Comparison of ENCODE assay signal across 33 cellular contexts in genomic region chr10:82621680-82622079, GRCh38.
A peak's percentile ranks its signal among the peaks of the same experiment; 100 is the strongest.
DNase-seq lines count a peak whose midpoint lies in the region; ATAC-seq and TF ChIP-seq lines count a peak whose summit lies in the region.
"Had no signal": no experiment of that assay in that cellular context is flagged by ENCODE, and none has a peak within 500 bp of the region (broad histone marks: within the 10 kb centered on the region; RNA-seq: fewer than 3 reads in every experiment).

No MANE protein-coding gene starts in this region.

- no peak overlapping the region for H3K14ac ChIP-seq in neuronal stem cell (ENCODE audit: low read length)

- no peak overlapping the region for H3K56ac ChIP-seq in mesendoderm (ENCODE audit: low read length)

- no peak overlapping the region for H2BK120ac ChIP-seq in mesendoderm (ENCODE audit: low read depth, low read length)
- H2BK120ac ChIP-seq in neuronal stem cell (ENCODE audit: low read depth, low read length) = no peak overlapping the region

- no peak overlapping the region for H2BK12ac ChIP-seq in neuronal stem cell (ENCODE audit: low read length)

- H3K27ac ChIP-seq in OCI-LY1 (ENCODE audit: low read depth, low read length, poor library complexity, severe bottlenecking) (peak overlapping the region; percentile 15), mesendoderm (ENCODE audit: low read depth, low read length) (no peak overlapping the region), neuronal stem cell (replicated peaks; ENCODE audit: low read length) (no peak overlapping the region), tibial artery (no peak overlapping the region)
- H3K27ac ChIP-seq: 22Rv1; A549; BLaER1; BLaER1 treated with 17β-estradiol and CSF1 and Interleukin-3, amounts not matched to agents 10 nM and 100 nM; C4-2B had no signal

- no peaks in the 10 kb centered on the region for H4K20me1 ChIP-seq in OCI-LY1 (ENCODE audit: insufficient read depth, low read length)
- H4K20me1 ChIP-seq: BLaER1; BLaER1 treated with 17β-estradiol and CSF1 and Interleukin-3, amounts not matched to agents 10 nM and 100 nM had no signal

- H2BK5ac ChIP-seq in mesendoderm (ENCODE audit: low read length) (no peak overlapping the region), neuronal stem cell (ENCODE audit: low read length) (no peak overlapping the region)

- H3K4ac ChIP-seq in mesendoderm (ENCODE audit: low read depth, low read length) (no peak overlapping the region), neuronal stem cell (ENCODE audit: low read length) (no peak overlapping the region)

- H4K91ac ChIP-seq in neuronal stem cell (ENCODE audit: low read depth, low read length, poor library complexity) = no peak overlapping the region

- no peak for TF ChIP-seq CTCF in OCI-LY1 (IDR thresholded peaks at IDR 0.05; ENCODE audit: low read length)
- no peak for TF ChIP-seq CTCF in tibial artery (IDR thresholded peaks at IDR 0.05)

- H4K8ac ChIP-seq in mesendoderm (ENCODE audit: low read depth, low read length) (no peak overlapping the region), neuronal stem cell (ENCODE audit: low read depth, low read length) (no peak overlapping the region)

- H2AK5ac ChIP-seq in mesendoderm (ENCODE audit: low read length) = no peak overlapping the region
- no peak overlapping the region for H2AK5ac ChIP-seq in neuronal stem cell (ENCODE audit: low read depth, low read length)

- H3K4me3 ChIP-seq in OCI-LY1 (ENCODE audit: low read depth, low read length, poor library complexity, severe bottlenecking) (no peak overlapping the region), mesendoderm (ENCODE audit: low read length) (no peak overlapping the region), neuronal stem cell (ENCODE audit: low read length in 2 of 2) (no peak overlapping the region), tibial artery (no peak overlapping the region)
- H3K4me3 ChIP-seq: A549; BLaER1; BLaER1 treated with 17β-estradiol and CSF1 and Interleukin-3, amounts not matched to agents 10 nM and 100 nM had no signal

- H3K79me1 ChIP-seq in mesendoderm (ENCODE audit: low read length) = no peaks in the 10 kb centered on the region
- H3K79me1 ChIP-seq in neuronal stem cell (ENCODE audit: low read depth, low read length) = no peaks in the 10 kb centered on the region

- 0 out of 2 replicates have a peak, but pooled peaks cover 3% of the 10 kb centered on the region for H3K9me3 ChIP-seq in OCI-LY1 (ENCODE audit: low read length)
- peaks cover 0 to 3% of the 10 kb centered on the region in 2 donors for H3K9me3 ChIP-seq in neuronal stem cell (replicated peaks in 1 of 2; ENCODE audit: control insufficient read depth in 2 of 2, insufficient read depth in 1 of 2, low read depth in 1 of 2, low read length in 2 of 2)
- no peaks in the 10 kb centered on the region for H3K9me3 ChIP-seq in tibial artery
- H3K9me3 ChIP-seq: A549, BE2C, Caco-2 had no signal

- H3K79me2 ChIP-seq in OCI-LY1 (ENCODE audit: insufficient read depth, low read length) (peaks cover 23% of the 10 kb centered on the region; the same call in 1 of the 2 replicates), mesendoderm (ENCODE audit: control insufficient read depth, insufficient read depth, low read length) (no peaks in the 10 kb centered on the region)

- ATAC-seq in left ventricle myocardium superior (peak; percentile 43), Right ventricle myocardium inferior (no peak), GM19467 (IDR thresholded peaks at IDR 0.05; ENCODE audit: unreplicated experiment) (no peak)
- ATAC-seq: A549; CD8-positive, alpha-beta T cell had no signal

- H2AFZ ChIP-seq in OCI-LY1 (ENCODE audit: low read length) (no peak overlapping the region), neuronal stem cell (ENCODE audit: low read length) (peak overlapping the region; percentile 10)

- H3K18ac ChIP-seq in mesendoderm (ENCODE audit: low read length) (no peak overlapping the region), neuronal stem cell (ENCODE audit: low read length) (no peak overlapping the region)

- H2BK15ac ChIP-seq in mesendoderm (replicated peaks; ENCODE audit: low read depth) (no peak overlapping the region), neuronal stem cell (ENCODE audit: low read length) (no peak overlapping the region)

- H3K23ac ChIP-seq in mesendoderm (ENCODE audit: low read length) (no peak overlapping the region), neuronal stem cell (ENCODE audit: low read depth, low read length, poor library complexity) (no peak overlapping the region)

- no peak overlapping the region for H4K5ac ChIP-seq in mesendoderm (ENCODE audit: low read length)

- H3K4me1 ChIP-seq in OCI-LY1 (ENCODE audit: insufficient read depth, low read length, severe bottlenecking) (peaks cover 34% of the 10 kb centered on the region), mesendoderm (ENCODE audit: control insufficient read depth, low read depth, low read length) (no peaks in the 10 kb centered on the region), neuronal stem cell (ENCODE audit: control insufficient read depth in 2 of 2, insufficient read depth in 1 of 2, low read depth in 1 of 2, low read length in 2 of 2) (peaks cover 0 to 4% of the 10 kb centered on the region in 2 donors), tibial artery (no peaks in the 10 kb centered on the region)
- H3K4me1 ChIP-seq: A549, Caco-2 had no signal

- H3K36me3 ChIP-seq in OCI-LY1 (ENCODE audit: insufficient read depth, low read length) (peaks cover 89% of the 10 kb centered on the region), mesendoderm (ENCODE audit: control insufficient read depth, insufficient read depth, low read length) (no peaks in the 10 kb centered on the region), neuronal stem cell (replicated peaks in 1 of 2; ENCODE audit: control insufficient read depth in 2 of 2, insufficient read depth in 2 of 2, low read length in 2 of 2) (no peaks in the 10 kb centered on the region), tibial artery (no peaks in the 10 kb centered on the region)
- H3K36me3 ChIP-seq: BE2C had no signal

- H3K4me2 ChIP-seq in OCI-LY1 (ENCODE audit: low read length) (no peak overlapping the region), mesendoderm (ENCODE audit: low read length) (no peak overlapping the region), neuronal stem cell (ENCODE audit: insufficient read depth, low read length, poor library complexity, severe bottlenecking) (no peak overlapping the region)
- H3K4me2 ChIP-seq: A549; BLaER1; BLaER1 treated with 17β-estradiol and CSF1 and Interleukin-3, amounts not matched to agents 10 nM and 100 nM had no signal

- DNase-seq in left ventricle myocardium superior (no peak), Right ventricle myocardium inferior (ENCODE audit: missing footprints) (no peak), mesendoderm (peak; percentile 57), neuronal stem cell (ENCODE audit: low spot score) (no peak), SK-N-DZ (ENCODE audit: low spot score) (no peak), tibial artery (no peak)
- DNase-seq: 8988T; ACHN; AML-193; BE2C; C1 segment of cervical spinal cord; Caco-2; Calu3; CD4-positive, alpha-beta memory T cell; CD4-positive, alpha-beta T cell; CD4-positive, CD25-positive, alpha-beta regulatory T cell; CD8-positive, alpha-beta memory T cell; CD8-positive, alpha-beta T cell; COR-L47; DMS 273 treated with DMSO at 0.1 percent for 48 hours; DMS153; DMS53; DMS79; DMS79 treated with DMSO at 0.1 percent for 48 hours; DND-41; EL had no signal

- no peaks in the 10 kb centered on the region for H3F3A ChIP-seq in OCI-LY1 (ENCODE audit: insufficient read depth, low read length)

- intact Hi-C loops in left ventricle myocardium superior (cut with micrococcal nuclease) (no loop called here), Right ventricle myocardium inferior (cut with DNase I) (no loop called here), tibial artery (cut with DNase I; ENCODE audit: low total_unique reads) (no loop called here)

- H3K27me3 ChIP-seq in OCI-LY1 (ENCODE audit: insufficient read depth, low read length) (no peaks in the 10 kb centered on the region), mesendoderm (ENCODE audit: insufficient read depth, low read length, poor library complexity) (no peaks in the 10 kb centered on the region), neuronal stem cell (ENCODE audit: control insufficient read depth in 3 of 3, insufficient read depth in 3 of 3, low read depth in 1 of 3, low read length in 3 of 3) (no peaks in the 10 kb centered on the region), tibial artery (no peaks in the 10 kb centered on the region)
- H3K27me3 ChIP-seq: BE2C; BLaER1; BLaER1 treated with 17β-estradiol and CSF1 and Interleukin-3, amounts not matched to agents 10 nM and 100 nM had no signal

- no CpG with 5 or more reads among the region's 4 CpGs for WGBS in mesendoderm (ENCODE audit: extremely low coverage, insufficient coverage, low lambda C conversion rate)
- no CpG with 5 or more reads among the region's 4 CpGs for WGBS in neuronal stem cell (ENCODE audit: extremely low coverage in 2 of 2, insufficient read length in 2 of 2, insufficient replicate concordance in 1 of 2), 2 donors

- no peaks in the 10 kb centered on the region for H3K9me2 ChIP-seq in OCI-LY1 (ENCODE audit: low read depth, low read length)

- H3K9ac ChIP-seq in OCI-LY1 (ENCODE audit: low read length) (no peak overlapping the region), mesendoderm (ENCODE audit: low read length) (no peak overlapping the region), neuronal stem cell (ENCODE audit: low read depth, low read length, poor library complexity) (no peak overlapping the region)
- H3K9ac ChIP-seq: BLaER1; BLaER1 treated with 17β-estradiol and CSF1 and Interleukin-3, amounts not matched to agents 10 nM and 100 nM had no signal
